ENCODE assay signal across 8 cellular contexts in the genomic region with DNA sequence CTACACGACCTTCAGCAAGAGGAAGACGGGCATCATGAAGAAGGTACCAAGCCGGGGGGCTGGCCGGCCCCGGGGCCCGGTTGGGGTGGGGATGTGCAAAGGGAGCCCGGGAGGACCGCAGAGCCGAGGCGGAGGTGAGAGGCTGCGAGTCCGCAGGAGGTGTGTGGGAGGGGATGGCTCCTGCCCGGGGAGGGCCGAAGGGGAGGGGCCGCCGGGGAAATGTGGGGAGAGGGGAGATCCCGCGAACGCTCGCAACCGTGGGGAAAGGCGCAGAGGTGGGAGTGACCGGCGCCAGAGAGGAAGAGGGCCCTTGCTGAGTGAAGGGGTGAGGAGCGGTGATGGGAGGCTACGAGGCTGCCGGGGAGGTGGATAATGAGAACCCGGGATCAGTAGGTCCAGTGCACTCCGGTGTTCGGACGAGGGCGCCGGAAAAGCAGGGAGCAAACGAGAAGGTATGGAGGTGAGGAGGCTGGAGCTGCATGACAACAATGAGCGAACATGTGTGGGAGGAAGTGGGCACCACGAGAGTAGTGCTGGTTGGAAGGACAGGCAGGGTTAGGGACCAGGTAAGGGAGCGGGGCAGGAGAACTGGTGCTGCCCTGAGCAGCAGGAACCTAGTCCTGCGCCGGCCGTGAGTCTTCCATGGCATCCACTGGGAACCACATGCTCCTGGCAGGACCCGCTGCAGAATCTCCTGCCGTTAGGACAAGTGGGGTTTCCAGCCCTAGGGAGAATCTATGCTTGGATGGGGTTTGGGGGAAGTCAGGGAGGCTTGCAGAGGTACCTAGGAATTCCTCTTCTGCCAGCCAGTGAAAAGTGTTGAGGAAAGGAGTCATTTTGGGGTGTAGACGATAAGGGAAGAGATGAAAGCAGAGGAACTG. TPM values are rescaled to one million over a fixed set of nuclear protein-coding genes. Genes with fewer than 3 reads are reported as not detected.
A peak's percentile ranks its signal among the peaks of the same experiment; 100 is the strongest.
DNase-seq lines count a peak whose midpoint lies in the region; ATAC-seq and TF ChIP-seq lines count a peak whose summit lies in the region.

No MANE protein-coding gene starts in this region.

- H3K36me3 ChIP-seq in CD4-positive, CD25-positive, alpha-beta regulatory T cell (ENCODE audit: control insufficient read depth, insufficient read depth, low read length) = peaks cover 17% of the 10 kb centered on the region
- H3K36me3 ChIP-seq in HUES48 (ENCODE audit: control insufficient read depth, insufficient read depth, low read length) = peaks cover 28% of the 10 kb centered on the region
- H3K36me3 ChIP-seq in body of pancreas (replicated peaks in 1 of 2; ENCODE audit: insufficient read depth in 1 of 2, low read depth in 2 of 2) = peaks cover 0 to 2% of the 10 kb centered on the region in 2 donors
- peaks cover 26% of the 10 kb centered on the region for H3K36me3 ChIP-seq in skeletal muscle satellite cell (ENCODE audit: insufficient read depth, low read length)

- H3K36me3 Mint-ChIP-seq in CD4-positive, CD25-positive, alpha-beta regulatory T cell = peaks cover 3% of the 10 kb centered on the region
- peaks cover 2% of the 10 kb centered on the region for H3K36me3 Mint-ChIP-seq in T-helper 17 cell (ENCODE audit: low read depth)
- H3K36me3 Mint-ChIP-seq in immature natural killer cell = peaks cover 0 to 3% (median 0%) of the 10 kb centered on the region in 3 donors

- peak in 2 of 3 donors; percentile 28 to 46 for TF ChIP-seq POLR2A in body of pancreas (IDR thresholded peaks at IDR 0.05)

- peak; percentile 32 to 54 (median 53) for DNase-seq in CD4-positive, CD25-positive, alpha-beta regulatory T cell
- DNase-seq in T-helper 17 cell (peak; percentile 27 to 54 (median 53)), body of pancreas (peak; percentile 52 to 54 (median 53)), immature natural killer cell (peak; percentile 36 to 45 (median 38))

- WGBS in body of pancreas, 2 donors = 1 to 3% methylated on average over 41 to 42 of the region's 43 CpGs

- H3K4me3 ChIP-seq in CD4-positive, CD25-positive, alpha-beta regulatory T cell (ENCODE audit: low read depth, low read length) = peak overlapping the region; percentile 88
- peak overlapping the region; percentile 93 for H3K4me3 ChIP-seq in HUES48 (ENCODE audit: low read depth, low read length)
- H3K4me3 ChIP-seq in body of pancreas = peak overlapping the region; percentile 73 to 86
- H3K4me3 ChIP-seq in skeletal muscle satellite cell (ENCODE audit: low read length) = peak overlapping the region; percentile 94

- ATAC-seq in CD4-positive, CD25-positive, alpha-beta regulatory T cell (ENCODE audit: low read depth in 2 of 2) = no peak
- no peak for ATAC-seq in T-helper 17 cell
- ATAC-seq in body of pancreas = no peak
- no peak for ATAC-seq in HG03342 (IDR thresholded peaks at IDR 0.05; ENCODE audit: unreplicated experiment)
- ATAC-seq in GM21576 (IDR thresholded peaks at IDR 0.05; ENCODE audit: unreplicated experiment) = no peak

- H3K4me3 Mint-ChIP-seq in CD4-positive, CD25-positive, alpha-beta regulatory T cell = peak overlapping the region; percentile 96 to 98 (median 97)
- peak overlapping the region; percentile 99 for H3K4me3 Mint-ChIP-seq in T-helper 17 cell
- peak overlapping the region; percentile 92 to 98 (median 94) for H3K4me3 Mint-ChIP-seq in immature natural killer cell

- H3K27ac ChIP-seq in CD4-positive, CD25-positive, alpha-beta regulatory T cell (ENCODE audit: insufficient read depth, low read length, poor library complexity, severe bottlenecking) = peak overlapping the region; percentile 91
- H3K27ac ChIP-seq in HUES48 (ENCODE audit: low read depth, low read length) (peak overlapping the region; percentile 96), body of pancreas (peak overlapping the region; percentile 93 to 97 (median 96))

- H3K9ac ChIP-seq in HUES48 (ENCODE audit: low read depth, low read length) (peak overlapping the region; percentile 92), skeletal muscle satellite cell (ENCODE audit: low read depth, low read length) (peak overlapping the region; percentile 94)

- H3K9me3 ChIP-seq in CD4-positive, CD25-positive, alpha-beta regulatory T cell (ENCODE audit: control insufficient read depth in 2 of 2, low read length in 2 of 2) = no peaks in the 10 kb centered on the region
- no peaks in the 10 kb centered on the region for H3K9me3 ChIP-seq in HUES48 (ENCODE audit: control insufficient read depth, insufficient read depth, low read length)
- no peaks in the 10 kb centered on the region for H3K9me3 ChIP-seq in T-helper 17 cell (ENCODE audit: control insufficient read depth, low read length, poor library complexity, severe bottlenecking)
- no peaks in the 10 kb centered on the region for H3K9me3 ChIP-seq in body of pancreas
- H3K9me3 ChIP-seq in skeletal muscle satellite cell (replicated peaks; ENCODE audit: low read length) = no peaks in the 10 kb centered on the region

- peaks cover 9 to 50% (median 35%) of the 10 kb centered on the region in 4 donors for H3K4me1 Mint-ChIP-seq in CD4-positive, CD25-positive, alpha-beta regulatory T cell
- peaks cover 37% of the 10 kb centered on the region for H3K4me1 Mint-ChIP-seq in T-helper 17 cell
- peaks cover 51 to 55% of the 10 kb centered on the region in 2 donors for H3K4me1 Mint-ChIP-seq in immature natural killer cell

- peaks cover 52% of the 10 kb centered on the region for H3K4me1 ChIP-seq in CD4-positive, CD25-positive, alpha-beta regulatory T cell (ENCODE audit: control insufficient read depth, insufficient read depth, low read length, poor library complexity, severe bottlenecking)
- H3K4me1 ChIP-seq in HUES48 (ENCODE audit: control insufficient read depth, insufficient read depth, low read length) = peaks cover 22% of the 10 kb centered on the region
- H3K4me1 ChIP-seq in body of pancreas = peaks cover 34% of the 10 kb centered on the region
- peaks cover 28% of the 10 kb centered on the region for H3K4me1 ChIP-seq in skeletal muscle satellite cell (ENCODE audit: control insufficient read depth, insufficient read depth, low read length)

- peak overlapping the region; percentile 97 for H3K4me2 ChIP-seq in skeletal muscle satellite cell (ENCODE audit: low read length)

- H3K27me3 Mint-ChIP-seq in CD4-positive, CD25-positive, alpha-beta regulatory T cell = peaks cover 5% of the 10 kb centered on the region
- H3K27me3 Mint-ChIP-seq in T-helper 17 cell (no peaks in the 10 kb centered on the region), immature natural killer cell (ENCODE audit: low read depth in 3 of 3) (peaks cover 5 to 9% (median 8%) of the 10 kb centered on the region in 3 donors)

- no peak for TF ChIP-seq CTCF in body of pancreas (IDR thresholded peaks at IDR 0.05)

- intact Hi-C loops in body of pancreas (cut with DNase I) = no loop called here

- H3K27ac Mint-ChIP-seq in CD4-positive, CD25-positive, alpha-beta regulatory T cell = peak overlapping the region; percentile 91 to 97 (median 96)
- peak overlapping the region; percentile 96 for H3K27ac Mint-ChIP-seq in T-helper 17 cell
- peak overlapping the region; percentile 80 to 96 (median 94) for H3K27ac Mint-ChIP-seq in immature natural killer cell

- H3K9me3 Mint-ChIP-seq in CD4-positive, CD25-positive, alpha-beta regulatory T cell = no peaks in the 10 kb centered on the region
- H3K9me3 Mint-ChIP-seq in immature natural killer cell = no peaks in the 10 kb centered on the region

- no peaks in the 10 kb centered on the region for H3K27me3 ChIP-seq in CD4-positive, CD25-positive, alpha-beta regulatory T cell (ENCODE audit: control insufficient read depth, insufficient read depth, low read length)
- H3K27me3 ChIP-seq in HUES48 (ENCODE audit: control insufficient read depth, insufficient read depth, low read length) (no peaks in the 10 kb centered on the region), body of pancreas (no peaks in the 10 kb centered on the region), skeletal muscle satellite cell (ENCODE audit: control insufficient read depth, insufficient read depth, low read length) (no peaks in the 10 kb centered on the region)

RNA-seq across cellular contexts. Expression of gene SRF, which starts 1.3 kb away (rescaled TPM):
- total RNA-seq in CD4-positive, CD25-positive, alpha-beta regulatory T cell = 24.0 TPM
- 1 to 10 TPM; 3.3 to 5.8 (median 4.5) TPM for polyA plus RNA-seq in CD4-positive, CD25-positive, alpha-beta regulatory T cell
- total RNA-seq in T-helper 17 cell (10 to 100 TPM; 26.3 to 27.9 TPM), body of pancreas (10 to 100 TPM; 12.7 to 30.7 TPM)
- 1 to 10 TPM; 4.8 to 7.3 (median 5.2) TPM for polyA plus RNA-seq in immature natural killer cell
- total RNA-seq in skeletal muscle satellite cell (2012; rRNA removed) = 15.7 and 16.4 TPM in 2 replicates

RNA-seq across cellular contexts. Expression of gene CUL9, which starts 9.6 kb away (rescaled TPM):
- 81.2 TPM for total RNA-seq in CD4-positive, CD25-positive, alpha-beta regulatory T cell
- polyA plus RNA-seq in CD4-positive, CD25-positive, alpha-beta regulatory T cell = 10 to 100 TPM; 22.5 to 26.0 (median 23.8) TPM
- total RNA-seq in T-helper 17 cell (10 to 100 TPM; 73.9 to 78.0 TPM), body of pancreas (10 to 100 TPM; 34.8 to 84.4 TPM)
- polyA plus RNA-seq in immature natural killer cell = 1 to 10 TPM; 2.2 to 8.5 (median 4.4) TPM
- total RNA-seq in skeletal muscle satellite cell (2012; rRNA removed) = 12.0 and 13.9 TPM in 2 replicates

RNA-seq across cellular contexts. Expression of gene DNPH1, which starts 56.9 kb away (rescaled TPM):
- total RNA-seq in CD4-positive, CD25-positive, alpha-beta regulatory T cell = 36.6 TPM
- 100 to 1,000 TPM; 190 to 234 (median 206) TPM for polyA plus RNA-seq in CD4-positive, CD25-positive, alpha-beta regulatory T cell
- total RNA-seq in T-helper 17 cell = 10 to 100 TPM; 32.3 to 35.0 TPM
- 100 to 1,000 TPM in 1 of 2 donors, 10 to 100 TPM in 1; 94.2 to 119 TPM for total RNA-seq in body of pancreas
- 10 to 100 TPM; 23.7 to 36.8 (median 33.6) TPM for polyA plus RNA-seq in immature natural killer cell
- total RNA-seq in skeletal muscle satellite cell (2012; rRNA removed) = 52.4 and 58.1 TPM in 2 replicates
